ENCODE assay signal across 1 cellular context in genomic region chr9:124818431-124819281, GRCh38.
TF ChIP-seq lines count a peak whose summit lies in the region.

No MANE protein-coding gene starts in this region.

TF ChIP-seq in HepG2, 621 proteins besides CTCF, POLR2A, EP300 and RAD21 (continued from another document and continues in another):
- TF ChIP-seq ZBTB39 (CRISPR knock-in tag; IDR thresholded peaks at IDR 0.05), result no peak
- 0 out of 2 replicates have a peak, but pooled peaks have one; percentile 11 for TF ChIP-seq MIER2 (CRISPR knock-in tag; IDR thresholded peaks at IDR 0.05)
- TF ChIP-seq NFE2 (CRISPR knock-in tag; IDR thresholded peaks at IDR 0.05), result no peak
- no peak for TF ChIP-seq PBX2 (CRISPR knock-in tag; IDR thresholded peaks at IDR 0.05)
- peak; percentile 34; the same call in 1 of the 2 replicates for TF ChIP-seq SOX5 (CRISPR knock-in tag; IDR thresholded peaks at IDR 0.05; ENCODE audit: borderline replicate concordance)
- TF ChIP-seq ZNF766 (CRISPR knock-in tag; IDR thresholded peaks at IDR 0.05; ENCODE audit: borderline replicate concordance), result peak; percentile 72; the same call in 1 of the 2 replicates
- TF ChIP-seq NCOA1 (CRISPR knock-in tag; IDR thresholded peaks at IDR 0.05), result no peak
- no peak for TF ChIP-seq TRIM24 (CRISPR knock-in tag; IDR thresholded peaks at IDR 0.05)
- no peak for TF ChIP-seq ZNF639 (CRISPR knock-in tag; conservative IDR thresholded peaks at IDR 0.05)
- TF ChIP-seq CENPBD1 (CRISPR knock-in tag; IDR thresholded peaks at IDR 0.05; ENCODE audit: borderline replicate concordance, low read depth), result no peak
- TF ChIP-seq DMTF1 (CRISPR knock-in tag; IDR thresholded peaks at IDR 0.05), result no peak
- TF ChIP-seq THAP9 (CRISPR knock-in tag; IDR thresholded peaks at IDR 0.05; ENCODE audit: borderline replicate concordance), result no peak
- 0 out of 2 replicates have a peak, but pooled peaks have one; percentile 23 for TF ChIP-seq KLF9 (CRISPR knock-in tag; IDR thresholded peaks at IDR 0.05; ENCODE audit: low read depth)
- peak; percentile 14 for TF ChIP-seq YY1 (IDR thresholded peaks at IDR 0.05; ENCODE audit: insufficient read depth, insufficient replicate concordance, low read depth, low read length)
- no peak for TF ChIP-seq ZNF20 (CRISPR knock-in tag; IDR thresholded peaks at IDR 0.05)
- TF ChIP-seq ZNF513 (CRISPR knock-in tag; conservative IDR thresholded peaks at IDR 0.05), result no peak
- no peak for TF ChIP-seq ZBTB21 (CRISPR knock-in tag; IDR thresholded peaks at IDR 0.05)
- no peak for TF ChIP-seq MBD4 (IDR thresholded peaks at IDR 0.05; ENCODE audit: borderline replicate concordance, low read length)
- TF ChIP-seq ZSCAN9 (CRISPR knock-in tag; IDR thresholded peaks at IDR 0.05; ENCODE audit: borderline replicate concordance), result no peak
- TF ChIP-seq GTF3A (CRISPR knock-in tag; conservative IDR thresholded peaks at IDR 0.05), result no peak
- no peak for TF ChIP-seq PRMT3 (CRISPR knock-in tag; IDR thresholded peaks at IDR 0.05; ENCODE audit: borderline replicate concordance, low read depth)
- TF ChIP-seq RFX1 (IDR thresholded peaks at IDR 0.05), result no peak
- no peak for TF ChIP-seq SP140L (CRISPR knock-in tag; IDR thresholded peaks at IDR 0.05; ENCODE audit: borderline replicate concordance)
- no peak; the same call in 1 of the 2 replicates for TF ChIP-seq MXD4 (CRISPR knock-in tag; IDR thresholded peaks at IDR 0.05)
- TF ChIP-seq MTF2 (CRISPR knock-in tag; IDR thresholded peaks at IDR 0.05; ENCODE audit: borderline replicate concordance), result no peak
- no peak for TF ChIP-seq PHF5A (CRISPR knock-in tag; IDR thresholded peaks at IDR 0.05; ENCODE audit: low read depth, unreplicated experiment)
- no peak for TF ChIP-seq SUZ12 (IDR thresholded peaks at IDR 0.05; ENCODE audit: low read depth, low read length)
- TF ChIP-seq ATF6 (CRISPR knock-in tag; conservative IDR thresholded peaks at IDR 0.05), result no peak
- peak; percentile 28; the same call in 1 of the 2 replicates for TF ChIP-seq GATAD1 (CRISPR knock-in tag; IDR thresholded peaks at IDR 0.05)
- TF ChIP-seq ZBTB38 (CRISPR knock-in tag; IDR thresholded peaks at IDR 0.05), result peak; percentile 42; the same call in 1 of the 2 replicates
- no peak for TF ChIP-seq TCF7 (IDR thresholded peaks at IDR 0.05; ENCODE audit: low read depth)
- no peak for TF ChIP-seq ZNF383 (CRISPR knock-in tag; IDR thresholded peaks at IDR 0.05; ENCODE audit: borderline replicate concordance)
- TF ChIP-seq CEBPZ (IDR thresholded peaks at IDR 0.05; ENCODE audit: low read length), result no peak
- TF ChIP-seq ZNF709 (CRISPR knock-in tag; IDR thresholded peaks at IDR 0.05), result no peak
- TF ChIP-seq KLF12 (CRISPR knock-in tag; IDR thresholded peaks at IDR 0.05; ENCODE audit: borderline replicate concordance), result peak; percentile 67; the same call in 1 of the 2 replicates
